Comparison of ENCODE assay signal across 7 cellular contexts in genomic region chr15:72782993-72783562, GRCh38. TPM values are rescaled to one million over a fixed set of nuclear protein-coding genes. Genes with fewer than 3 reads are reported as not detected.
A peak's percentile ranks its signal among the peaks of the same experiment; 100 is the strongest.
DNase-seq lines count a peak whose midpoint lies in the region; ATAC-seq and TF ChIP-seq lines count a peak whose summit lies in the region.

No MANE protein-coding gene starts in this region.

- peak overlapping the region; percentile 93 for H3K4me3 Mint-ChIP-seq in activated CD4-positive, alpha-beta memory T cell treated with anti-CD3 and anti-CD28 coated beads, Interleukin-2, amount 10 ng/mL, durations not matched to agents 7 days and 5 days

- no peaks in the 10 kb centered on the region for H3K27me3 Mint-ChIP-seq in activated CD4-positive, alpha-beta memory T cell treated with anti-CD3 and anti-CD28 coated beads, Interleukin-2, amount 10 ng/mL, durations not matched to agents 7 days and 5 days

- peak overlapping the region in 1 of 2 donors; percentile 94 for H3K27ac ChIP-seq in ovary

- in situ Hi-C loops in HAP-1 (cut with MboI; ENCODE audit: low sequenced_read_pairs) = loop anchor here (25.0 kb wide), 1 partner anchor 1329 kb away; no protein-coding TSS in a partner anchor

- CTCF ChIA-PET in activated CD4-positive, alpha-beta memory T cell treated with anti-CD3 and anti-CD28 coated beads, Interleukin-2, amount 10 ng/mL, durations not matched to agents 7 days and 5 days (lab: Charles Lee) = interaction anchor here (0.9 to 1.8 kb wide), 6 partner anchors 10 to 183 kb away, joined by 3 to 11 read pairs (median 4); no protein-coding TSS in a partner anchor

- intact Hi-C loops in ovary (cut with DNase I) = loop anchor here in 3 of 4 donors (5.0 to 10.0 kb wide), 5 partner anchors 58 to 852 kb away; partner anchors contain the start of genes ARIH1 (in 1 of the 3) and NPTN (in 1 of the 3)

- H3K4me1 ChIP-seq in HAP-1 (peaks cover 17% of the 10 kb centered on the region), ovary (ENCODE audit: insufficient read depth) (peaks cover 10% of the 10 kb centered on the region)

- no peak for TF ChIP-seq CTCF in ovary (IDR thresholded peaks at IDR 0.05)

- peaks cover 39% of the 10 kb centered on the region for H3K36me3 Mint-ChIP-seq in activated CD4-positive, alpha-beta memory T cell treated with anti-CD3 and anti-CD28 coated beads, Interleukin-2, amount 10 ng/mL, durations not matched to agents 7 days and 5 days (ENCODE audit: low read depth)

- POLR2A ChIA-PET in activated CD4-positive, alpha-beta memory T cell treated with anti-CD3 and anti-CD28 coated beads, Interleukin-2, amount 10 ng/mL, durations not matched to agents 7 days and 5 days (lab: Charles Lee) = interaction anchor here (0.7 to 3.7 kb wide), 14 partner anchors 9 to 407 kb away, joined by 3 to 23 read pairs (median 4); partner anchors contain the start of gene HEXA

- WGBS in ovary, 3 donors = 0% methylated on average over 39 to 46 of the region's 46 CpGs

- H3K36me3 ChIP-seq in HAP-1 (replicated peaks) (peaks cover 27% of the 10 kb centered on the region), MG63 (peaks cover 23% of the 10 kb centered on the region), ovary (no peaks in the 10 kb centered on the region)

- H3K27me3 ChIP-seq in HAP-1 (ENCODE audit: low read depth) = no peaks in the 10 kb centered on the region
- no peaks in the 10 kb centered on the region for H3K27me3 ChIP-seq in MG63
- no peaks in the 10 kb centered on the region for H3K27me3 ChIP-seq in ovary

- H3K4me3 ChIP-seq in HAP-1 (peak overlapping the region; percentile 90), MG63 (peak overlapping the region; percentile 95), ovary (peak overlapping the region; percentile 82)

- H3K9me3 Mint-ChIP-seq in activated CD4-positive, alpha-beta memory T cell treated with anti-CD3 and anti-CD28 coated beads, Interleukin-2, amount 10 ng/mL, durations not matched to agents 7 days and 5 days = no peaks in the 10 kb centered on the region

- peak overlapping the region; percentile 98 for H3K27ac Mint-ChIP-seq in activated CD4-positive, alpha-beta memory T cell treated with anti-CD3 and anti-CD28 coated beads, Interleukin-2, amount 10 ng/mL, durations not matched to agents 7 days and 5 days

- no peak for TF ChIP-seq EP300 in ovary (IDR thresholded peaks at IDR 0.05)

- DNase-seq in HAP-1 (ENCODE audit: low spot score in 2 of 2) = peak in 1 of 2 experiments; percentile 36
- peak; percentile 48 for DNase-seq in MG63
- DNase-seq in activated CD4-positive, alpha-beta memory T cell treated with anti-CD3 and anti-CD28 coated beads, Interleukin-2, amount 10 ng/mL, durations not matched to agents 7 days and 5 days = peak; percentile 42
- peak; percentile 31 for DNase-seq in glomerular visceral epithelial cell (ENCODE audit: extremely low spot score)
- DNase-seq in ovary = peak in 2 of 5 donors; percentile 52 to 72
- no peak for DNase-seq in NCI-H1694 treated with DMSO at 0.1 percent for 48 hours (lab: John Stamatoyannopoulos, UW)

- H3K9me3 ChIP-seq in HAP-1 (no peaks in the 10 kb centered on the region), MG63 (no peaks in the 10 kb centered on the region), ovary (no peaks in the 10 kb centered on the region)

- ATAC-seq in GM18502 (IDR thresholded peaks at IDR 0.05; ENCODE audit: poor library complexity, unreplicated experiment) = peak; percentile 39

- H3K4me1 Mint-ChIP-seq in activated CD4-positive, alpha-beta memory T cell treated with anti-CD3 and anti-CD28 coated beads, Interleukin-2, amount 10 ng/mL, durations not matched to agents 7 days and 5 days = peaks cover 77% of the 10 kb centered on the region

- TF ChIP-seq POLR2A in ovary (IDR thresholded peaks at IDR 0.05) = no peak

RNA-seq across cellular contexts. Expression of gene ADPGK, which starts 0.5 kb away (rescaled TPM):
- 69.4 and 78.8 TPM in 2 replicates for total RNA-seq in MG63 (2014; rRNA removed; shearing (Covaris generic); ENCODE audit: low replicate concordance)
- total RNA-seq in activated CD4-positive, alpha-beta memory T cell treated with anti-CD3 and anti-CD28 coated beads, Interleukin-2, amount 10 ng/mL, durations not matched to agents 7 days and 5 days = 10 to 100 TPM; 83.6 to 84.7 TPM
- total RNA-seq in ovary = 10 to 100 TPM; 20.3 to 46.1 (median 28.1) TPM
- 10 to 100 TPM; 25.5 to 39.0 TPM for polyA plus RNA-seq in ovary
